Comparison of ENCODE assay signal across 9 cellular contexts in the genomic region with DNA sequence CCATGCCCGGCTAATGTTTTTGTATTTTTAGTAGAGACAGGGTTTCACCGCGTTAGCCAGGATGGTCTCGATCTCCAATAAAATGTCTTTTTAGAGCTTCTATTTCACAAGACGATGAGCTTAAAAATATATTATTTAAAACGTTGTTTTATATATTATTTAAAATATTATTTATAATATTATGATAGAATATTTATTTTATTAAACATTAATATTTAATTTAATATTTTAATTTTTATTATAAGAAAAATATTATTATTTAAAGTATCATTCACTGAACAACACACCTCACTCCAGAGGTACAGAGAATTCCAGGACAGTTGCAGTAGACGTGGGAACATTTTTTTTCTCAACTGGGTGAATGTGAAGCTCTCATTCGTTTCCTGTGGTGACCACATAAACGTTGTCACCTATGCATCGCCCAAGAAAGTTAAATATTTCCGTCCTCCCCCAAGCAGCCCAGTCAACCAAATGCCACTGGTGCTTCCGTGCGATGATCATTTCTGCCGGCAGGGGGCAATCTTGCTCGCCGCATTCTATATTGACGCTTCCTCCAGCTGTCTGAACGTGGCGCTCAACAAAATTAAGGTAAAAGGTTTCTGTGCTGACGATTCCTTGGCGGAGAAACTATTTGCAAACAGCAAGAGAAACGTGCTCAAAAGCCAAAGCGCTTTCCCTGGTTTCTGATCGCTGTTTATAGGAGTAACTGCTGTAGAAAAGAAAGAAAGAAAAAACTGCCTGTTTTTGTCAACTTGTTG. TPM values are rescaled to one million over a fixed set of nuclear protein-coding genes. Genes with fewer than 3 reads are reported as not detected.
DNase-seq lines count a peak whose midpoint lies in the region; ATAC-seq and TF ChIP-seq lines count a peak whose summit lies in the region.
"Had no signal": no experiment of that assay in that cellular context is flagged by ENCODE, and none has a peak within 500 bp of the region (broad histone marks: within the 10 kb centered on the region; RNA-seq: fewer than 3 reads in every experiment).

No MANE protein-coding gene starts in this region.

- H3K4me3 Mint-ChIP-seq in activated naive CD4-positive, alpha-beta T cell treated with anti-CD3 and anti-CD28 coated beads for 36 hours = no peak overlapping the region

- H3K4me1 ChIP-seq in ovary (ENCODE audit: insufficient read depth) (no peaks in the 10 kb centered on the region), tibial nerve (peaks cover 0 to 12% (median 0%) of the 10 kb centered on the region in 4 donors)

- peak; percentile 96 for ATAC-seq in GM21737 (IDR thresholded peaks at IDR 0.05; ENCODE audit: unreplicated experiment)

- no peak overlapping the region for H3K27ac Mint-ChIP-seq in activated naive CD4-positive, alpha-beta T cell treated with anti-CD3 and anti-CD28 coated beads for 36 hours

- TF ChIP-seq EP300 in ovary (IDR thresholded peaks at IDR 0.05) (no peak), tibial nerve (IDR thresholded peaks at IDR 0.05) (no peak)

- H3K27me3 Mint-ChIP-seq in activated naive CD4-positive, alpha-beta T cell treated with anti-CD3 and anti-CD28 coated beads for 36 hours (ENCODE audit: low read depth) = peaks cover 2% of the 10 kb centered on the region

- intact Hi-C loops in activated naive CD4-positive, alpha-beta T cell treated with anti-CD3 and anti-CD28 coated beads for 36 hours (cut with micrococcal nuclease) = loop anchor here (1.0 to 2.0 kb wide), 4 partner anchors 56 to 420 kb away; partner anchors contain the start of gene GINS3
- intact Hi-C loops in ovary (cut with DNase I) = loop anchor here (5.0 to 10.0 kb wide), 5 partner anchors 151 to 418 kb away; no protein-coding TSS in a partner anchor

- TF ChIP-seq POLR2A in ovary (IDR thresholded peaks at IDR 0.05) (no peak), tibial nerve (IDR thresholded peaks at IDR 0.05) (no peak)

- in situ Hi-C loops in SK-MEL-5 (cut with HindIII; ENCODE audit: low pct_unique_long_range_greater_than_20kb, low sequenced_read_pairs) = no loop called here

- CTCF ChIA-PET in activated naive CD4-positive, alpha-beta T cell treated with anti-CD3 and anti-CD28 coated beads for 36 hours (lab: Charles Lee) = interaction anchor here (0.6 to 5.3 kb wide), 44 partner anchors 8 to 456 kb away, joined by 3 to 130 read pairs (median 3); partner anchors contain the start of genes GINS3 and NDRG4

- H3K4me3 ChIP-seq in ovary = peak overlapping the region; percentile 6
- H3K4me3 ChIP-seq in tibial nerve = peak overlapping the region in 2 of 4 donors; percentile 9 to 37

- peak; percentile 70 for DNase-seq in DMS53 treated with DMSO at 0.1 percent for 48 hours (lab: John Stamatoyannopoulos, UW; ENCODE audit: unreplicated experiment)
- peak; percentile 79 for DNase-seq in SK-MEL-5 (ENCODE audit: low read depth, low spot score)
- peak; percentile 94 for DNase-seq in activated naive CD4-positive, alpha-beta T cell treated with anti-CD3 and anti-CD28 coated beads for 36 hours
- DNase-seq in glomerular visceral epithelial cell (ENCODE audit: extremely low spot score) = peak; percentile 74
- peak; percentile 55 to 85 (median 78) for DNase-seq in ovary
- peak; percentile 80 to 93 for DNase-seq in tibial nerve (ENCODE audit: low spot score in 2 of 2)

- H3K9me3 ChIP-seq in ovary = no peaks in the 10 kb centered on the region
- no peaks in the 10 kb centered on the region for H3K9me3 ChIP-seq in tibial nerve

- H3K4me1 Mint-ChIP-seq in activated naive CD4-positive, alpha-beta T cell treated with anti-CD3 and anti-CD28 coated beads for 36 hours (ENCODE audit: low read depth) = peaks cover 6% of the 10 kb centered on the region

- no peaks in the 10 kb centered on the region for H3K36me3 Mint-ChIP-seq in activated naive CD4-positive, alpha-beta T cell treated with anti-CD3 and anti-CD28 coated beads for 36 hours (ENCODE audit: low read depth)

- 18 to 20% (median 18%) methylated on average over 24 of the region's 24 CpGs for WGBS in ovary, 3 donors
- 20% methylated on average over 24 of the region's 24 CpGs for WGBS in tibial nerve, 2 donors

- no peak overlapping the region for H3K27ac ChIP-seq in ovary
- H3K27ac ChIP-seq in tibial nerve = no peak overlapping the region

- TF ChIP-seq CTCF in LNCAP (IDR thresholded peaks at IDR 0.05) = peak; percentile 95
- peak; percentile 51 to 67 (median 65) for TF ChIP-seq CTCF in ovary (IDR thresholded peaks at IDR 0.05)
- peak; percentile 81 to 91 (median 87) for TF ChIP-seq CTCF in tibial nerve (IDR thresholded peaks at IDR 0.05)

- H3K9me3 Mint-ChIP-seq in activated naive CD4-positive, alpha-beta T cell treated with anti-CD3 and anti-CD28 coated beads for 36 hours = no peaks in the 10 kb centered on the region

- H3K27me3 ChIP-seq in ovary (no peaks in the 10 kb centered on the region), tibial nerve (no peaks in the 10 kb centered on the region)

- H3K36me3 ChIP-seq in ovary (no peaks in the 10 kb centered on the region), tibial nerve (no peaks in the 10 kb centered on the region)

RNA-seq across cellular contexts. Expression of gene PRSS54, which starts 41.7 kb away (rescaled TPM):
- total RNA-seq in SK-MEL-5 (2014; rRNA removed; shearing (Covaris generic)) = not detected in 2 replicates
- polyA plus RNA-seq in SK-MEL-5 (2015; cell fraction: cytosol; rRNA removed) = not detected in 2 replicates
- polyA plus RNA-seq in SK-MEL-5 (2015; cell fraction: nucleus; rRNA removed) = not detected in 2 replicates
- not detected for total RNA-seq in activated naive CD4-positive, alpha-beta T cell treated with anti-CD3 and anti-CD28 coated beads for 36 hours
- total RNA-seq in ovary (not detected), tibial nerve (not detected)
- polyA plus RNA-seq in ovary = not detected
- polyA plus RNA-seq: thymus had no signal

RNA-seq across cellular contexts. Expression of gene GINS3, which starts 55.8 kb away (rescaled TPM):
- 10.4 and 12.8 TPM in 2 replicates for total RNA-seq in SK-MEL-5 (2014; rRNA removed; shearing (Covaris generic))
- 13.6 and 14.0 TPM in 2 replicates for polyA plus RNA-seq in SK-MEL-5 (2015; cell fraction: cytosol; rRNA removed)
- 7.6 and 13.6 TPM in 2 replicates for polyA plus RNA-seq in SK-MEL-5 (2015; cell fraction: nucleus; rRNA removed)
- total RNA-seq in activated naive CD4-positive, alpha-beta T cell treated with anti-CD3 and anti-CD28 coated beads for 36 hours = 10 to 100 TPM; 19.2 to 20.3 TPM
- total RNA-seq in ovary = 1 to 10 TPM in 5 of 7 donors, under 1 TPM in 2; 0.72 to 2.7 (median 1.7) TPM
- polyA plus RNA-seq in ovary = 1 to 10 TPM; 1.5 to 4.8 TPM
- 1 to 10 TPM; 1.5 to 5.7 (median 2.7) TPM for total RNA-seq in tibial nerve
